Comparison of ENCODE assay signal across 8 cellular contexts in genomic region chr1:201085902-201086735, GRCh38. TPM values are rescaled to one million over a fixed set of nuclear protein-coding genes. Genes with fewer than 3 reads are reported as not detected.
DNase-seq lines count a peak whose midpoint lies in the region; ATAC-seq and TF ChIP-seq lines count a peak whose summit lies in the region.

No MANE protein-coding gene starts in this region.

- WGBS in H9 (ENCODE audit: extremely low coverage, insufficient read length, low lambda C conversion rate) = no CpG with 5 or more reads among the region's 12 CpGs

- no peak overlapping the region for H3K14ac ChIP-seq in H9 (ENCODE audit: insufficient read depth, low read length)

- peaks cover 8% of the 10 kb centered on the region for H3K27me3 Mint-ChIP-seq in CD4-positive, CD25-positive, alpha-beta regulatory T cell
- H3K27me3 Mint-ChIP-seq in H9 (ENCODE audit: low read depth) = peaks cover 28% of the 10 kb centered on the region
- peaks cover 13% of the 10 kb centered on the region for H3K27me3 Mint-ChIP-seq in activated naive CD8-positive, alpha-beta T cell treated with anti-CD3 and anti-CD28 coated beads, Interleukin-2, amount 50 U/mL, for 24 hours

- H3K27ac Mint-ChIP-seq in CD4-positive, CD25-positive, alpha-beta regulatory T cell = no peak overlapping the region
- no peak overlapping the region for H3K27ac Mint-ChIP-seq in H9
- no peak overlapping the region for H3K27ac Mint-ChIP-seq in activated naive CD8-positive, alpha-beta T cell treated with anti-CD3 and anti-CD28 coated beads, Interleukin-2, amount 50 U/mL, for 24 hours

- H3T11ph ChIP-seq in H9 (ENCODE audit: low read length) = no peak overlapping the region

- no peak overlapping the region for H4K91ac ChIP-seq in H9 (ENCODE audit: insufficient read length, low read depth, low read length)

- H3K9ac ChIP-seq in H9 (ENCODE audit: extremely low read depth, insufficient read length, low read length) = no peak overlapping the region

- no peaks in the 10 kb centered on the region for H3K36me3 ChIP-seq in CD4-positive, CD25-positive, alpha-beta regulatory T cell (ENCODE audit: control insufficient read depth, insufficient read depth, low read length)
- no peaks in the 10 kb centered on the region for H3K36me3 ChIP-seq in Peyer's patch

- H4K5ac ChIP-seq in H9 (ENCODE audit: insufficient read length, low read depth, low read length) = no peak overlapping the region

- H2BK5ac ChIP-seq in H9 (ENCODE audit: insufficient read length, low read length) = no peak overlapping the region

- no peaks in the 10 kb centered on the region for H3K79me2 ChIP-seq in H9 (ENCODE audit: insufficient read depth, low read length)

- no peaks in the 10 kb centered on the region for H4K20me1 ChIP-seq in H9 (ENCODE audit: control insufficient read depth, insufficient read depth, insufficient read length)

- no peak for TF ChIP-seq POLR2A in Peyer's patch (IDR thresholded peaks at IDR 0.05)

- H4K8ac ChIP-seq in H9 (replicated peaks; ENCODE audit: insufficient read length, low read depth, low read length) = no peak overlapping the region

- H2BK20ac ChIP-seq in H9 (ENCODE audit: low read depth, low read length, poor library complexity, severe bottlenecking) = no peak overlapping the region

- no peaks in the 10 kb centered on the region for H3K23me2 ChIP-seq in H9 (ENCODE audit: insufficient read length, low read depth, low read length, poor library complexity, severe bottlenecking)

- no peak overlapping the region for H2BK12ac ChIP-seq in H9 (ENCODE audit: insufficient read length, low read depth, low read length)

- no peak overlapping the region for H3K4me3 ChIP-seq in CD4-positive, CD25-positive, alpha-beta regulatory T cell (ENCODE audit: low read depth, low read length)
- no peak overlapping the region for H3K4me3 ChIP-seq in Peyer's patch

- peak; percentile 12 to 34 (median 17) for DNase-seq in CD4-positive, CD25-positive, alpha-beta regulatory T cell
- DNase-seq in H9 (peak; percentile 77), Peyer's patch (peak in 2 of 3 donors; percentile 81 to 85), hepatic stellate cell (ENCODE audit: low spot score) (peak; percentile 80)
- DNase-seq in activated naive CD8-positive, alpha-beta T cell treated with anti-CD3 and anti-CD28 coated beads, Interleukin-2, amount 50 U/mL, for 24 hours = peak; percentile 56
- DNase-seq in stimulated activated CD4-positive, alpha-beta T cell treated with anti-CD3 and anti-CD28 coated beads, Interleukin-15, amount 100 ng/mL, for 24 hours = peak; percentile 57

- H3K4me3 Mint-ChIP-seq in CD4-positive, CD25-positive, alpha-beta regulatory T cell = no peak overlapping the region
- no peak overlapping the region for H3K4me3 Mint-ChIP-seq in H9
- no peak overlapping the region for H3K4me3 Mint-ChIP-seq in activated naive CD8-positive, alpha-beta T cell treated with anti-CD3 and anti-CD28 coated beads, Interleukin-2, amount 50 U/mL, for 24 hours

- H3K4me1 Mint-ChIP-seq in CD4-positive, CD25-positive, alpha-beta regulatory T cell = peaks cover 0 to 4% (median under 1%) of the 10 kb centered on the region in 4 donors
- H3K4me1 Mint-ChIP-seq in H9 = peaks cover 8 to 11% of the 10 kb centered on the region in 2 experiments
- no peaks in the 10 kb centered on the region for H3K4me1 Mint-ChIP-seq in activated naive CD8-positive, alpha-beta T cell treated with anti-CD3 and anti-CD28 coated beads, Interleukin-2, amount 50 U/mL, for 24 hours

- no peaks in the 10 kb centered on the region for H3K36me3 Mint-ChIP-seq in CD4-positive, CD25-positive, alpha-beta regulatory T cell
- H3K36me3 Mint-ChIP-seq in H9 (ENCODE audit: insufficient read depth in 1 of 3, low read depth in 3 of 3) = no peaks in the 10 kb centered on the region
- H3K36me3 Mint-ChIP-seq in activated naive CD8-positive, alpha-beta T cell treated with anti-CD3 and anti-CD28 coated beads, Interleukin-2, amount 50 U/mL, for 24 hours (ENCODE audit: low read depth) = no peaks in the 10 kb centered on the region

- H2BK15ac ChIP-seq in H9 (ENCODE audit: low read depth, low read length) = no peak overlapping the region

- no peak overlapping the region for H3K23ac ChIP-seq in H9 (ENCODE audit: insufficient read length, low read depth, low read length)

- no peak overlapping the region for H3K27ac ChIP-seq in CD4-positive, CD25-positive, alpha-beta regulatory T cell (ENCODE audit: insufficient read depth, low read length, poor library complexity, severe bottlenecking)
- H3K27ac ChIP-seq in H9 (ENCODE audit: insufficient read length, low read depth, low read length) (no peak overlapping the region), Peyer's patch (no peak overlapping the region)

- no peak overlapping the region for H2AK5ac ChIP-seq in H9 (ENCODE audit: insufficient read length, low read length)

- ATAC-seq in CD4-positive, CD25-positive, alpha-beta regulatory T cell (ENCODE audit: low read depth in 2 of 2) = peak; percentile 56 to 58
- ATAC-seq in activated naive CD8-positive, alpha-beta T cell treated with anti-CD3 and anti-CD28 coated beads, Interleukin-2, amount 50 U/mL, for 24 hours = peak; percentile 60
- ATAC-seq in GM19023 (IDR thresholded peaks at IDR 0.05; ENCODE audit: unreplicated experiment) (no peak), HG03135 (IDR thresholded peaks at IDR 0.05; ENCODE audit: unreplicated experiment) (no peak)

- no peak overlapping the region for H3K56ac ChIP-seq in H9 (ENCODE audit: insufficient read length, low read depth, low read length)

- H3K79me1 ChIP-seq in H9 (ENCODE audit: insufficient read depth, low read depth, low read length, poor library complexity, severe bottlenecking) = no peaks in the 10 kb centered on the region

- H3K4ac ChIP-seq in H9 (ENCODE audit: low read depth, low read length) = no peak overlapping the region

- no peak overlapping the region for H3K4me2 ChIP-seq in H9 (ENCODE audit: insufficient read depth, insufficient read length, low read length)

- H3K9me3 Mint-ChIP-seq in CD4-positive, CD25-positive, alpha-beta regulatory T cell = peaks cover 0 to 2% (median 0%) of the 10 kb centered on the region in 7 donors
- no peaks in the 10 kb centered on the region; a peak in 1 of 5 replicates for H3K9me3 Mint-ChIP-seq in H9
- no peaks in the 10 kb centered on the region for H3K9me3 Mint-ChIP-seq in activated naive CD8-positive, alpha-beta T cell treated with anti-CD3 and anti-CD28 coated beads, Interleukin-2, amount 50 U/mL, for 24 hours

- no peak overlapping the region for H3K18ac ChIP-seq in H9 (ENCODE audit: insufficient read length, low read depth, low read length)

- no peak overlapping the region for H2BK120ac ChIP-seq in H9 (ENCODE audit: low read depth, low read length, poor library complexity, severe bottlenecking)

- peaks cover 4% of the 10 kb centered on the region for H3K27me3 ChIP-seq in CD4-positive, CD25-positive, alpha-beta regulatory T cell (ENCODE audit: control insufficient read depth, insufficient read depth, low read length)
- H3K27me3 ChIP-seq in H9 (ENCODE audit: insufficient read depth, low read length) (no peaks in the 10 kb centered on the region), Peyer's patch (no peaks in the 10 kb centered on the region)

- H3K9me3 ChIP-seq in CD4-positive, CD25-positive, alpha-beta regulatory T cell (ENCODE audit: control insufficient read depth in 2 of 2, low read length in 2 of 2) = no peaks in the 10 kb centered on the region
- H3K9me3 ChIP-seq in H9 (ENCODE audit: control insufficient read depth, low read depth, low read length) (no peaks in the 10 kb centered on the region), Peyer's patch (no peaks in the 10 kb centered on the region)

- no peak overlapping the region for H2AFZ ChIP-seq in H9 (ENCODE audit: low read length)

- TF ChIP-seq CTCF in H9 (conservative IDR thresholded peaks at IDR 0.05) (peak; percentile 81), Peyer's patch (IDR thresholded peaks at IDR 0.05) (peak in 4 of 6 experiments; percentile 39 to 74 (median 72))

- H3K4me1 ChIP-seq in CD4-positive, CD25-positive, alpha-beta regulatory T cell (ENCODE audit: control insufficient read depth, insufficient read depth, low read length, poor library complexity, severe bottlenecking) = no peaks in the 10 kb centered on the region
- H3K4me1 ChIP-seq in H9 (ENCODE audit: insufficient read depth, low read length) (no peaks in the 10 kb centered on the region), Peyer's patch (no peaks in the 10 kb centered on the region)

RNA-seq across cellular contexts. Expression of gene CACNA1S, which starts 26.1 kb away (rescaled TPM):
- total RNA-seq in CD4-positive, CD25-positive, alpha-beta regulatory T cell = not detected
- polyA plus RNA-seq in CD4-positive, CD25-positive, alpha-beta regulatory T cell = not detected
- total RNA-seq in H9 (2021) = 0.04 TPM in 1 of 2 replicates, not detected in the other
- not detected for total RNA-seq in Peyer's patch

RNA-seq across cellular contexts. Expression of gene ASCL5, which starts 40.9 kb away (rescaled TPM):
- total RNA-seq in CD4-positive, CD25-positive, alpha-beta regulatory T cell = 0.27 TPM
- under 1 TPM in 1 of 4 donors, not detected in 3; 0.08 TPM for polyA plus RNA-seq in CD4-positive, CD25-positive, alpha-beta regulatory T cell
- total RNA-seq in H9 (2021) (0.15 and 0.31 TPM in 2 replicates), Peyer's patch (not detected)

Comparison
In these comparisons a context has a peak if more than half of its experiments do, and no peak if none do; other contexts are left out.
1. ATAC-seq: peak in CD4-positive, CD25-positive, alpha-beta regulatory T cell (2 of 2) and activated naive CD8-positive, alpha-beta T cell treated with anti-CD3 and anti-CD28 coated beads, Interleukin-2, amount 50 U/mL, for 24 hours (single experiment); none in GM19023 (single experiment) and HG03135 (single experiment).
2. DNase-seq: peak in every context shown above with its lines; median percentile 83 in Peyer's patch; 80 in hepatic stellate cell; 77 in H9; 57 in stimulated activated CD4-positive, alpha-beta T cell treated with anti-CD3 and anti-CD28 coated beads, Interleukin-15, amount 100 ng/mL, for 24 hours; 56 in activated naive CD8-positive, alpha-beta T cell treated with anti-CD3 and anti-CD28 coated beads, Interleukin-2, amount 50 U/mL, for 24 hours; 17 in CD4-positive, CD25-positive, alpha-beta regulatory T cell.